ENCODE assay signal across 20 cellular contexts in genomic region chr12:49917788-49918173, GRCh38. TPM values are rescaled to one million over a fixed set of nuclear protein-coding genes. Genes with fewer than 3 reads are reported as not detected.
A peak's percentile ranks its signal among the peaks of the same experiment; 100 is the strongest.
DNase-seq lines count a peak whose midpoint lies in the region; ATAC-seq and TF ChIP-seq lines count a peak whose summit lies in the region.
"Had no signal": no experiment of that assay in that cellular context is flagged by ENCODE, and none has a peak within 500 bp of the region (broad histone marks: within the 10 kb centered on the region; RNA-seq: fewer than 3 reads in every experiment).

No MANE protein-coding gene starts in this region.

- no peaks in the 10 kb centered on the region for H3K9me3 Mint-ChIP-seq in MCF 10A (ENCODE audit: unreplicated experiment)
- no peaks in the 10 kb centered on the region for H3K9me3 Mint-ChIP-seq in endothelial cell (ENCODE audit: unreplicated experiment)
- H3K9me3 Mint-ChIP-seq: CD4-positive, alpha-beta memory T cell had no signal

- no peaks in the 10 kb centered on the region for H3K9me3 ChIP-seq in mammary epithelial cell (replicated peaks; ENCODE audit: insufficient read depth, low read length)
- H3K9me3 ChIP-seq: BLaER1 had no signal

- no peak overlapping the region for H3K4me3 Mint-ChIP-seq in MCF 10A (ENCODE audit: unreplicated experiment)
- H3K4me3 Mint-ChIP-seq in endothelial cell (ENCODE audit: unreplicated experiment): no peak overlapping the region
- H3K4me3 Mint-ChIP-seq: CD4-positive, alpha-beta memory T cell had no signal

- H4K20me1 ChIP-seq in mammary epithelial cell (ENCODE audit: insufficient read depth, low read length): no peaks in the 10 kb centered on the region
- H4K20me1 ChIP-seq: BLaER1 had no signal

- CTCF ChIA-PET in mammary epithelial cell (lab: Charles Lee; ENCODE audit: low non-redundant PET) (no interaction called here), MCF 10A (lab: Yijun Ruan, JAX) (no interaction called here)

- intact Hi-C loops in mammary epithelial cell (cut with micrococcal nuclease) (no loop called here), MCF 10A (cut with micrococcal nuclease) (no loop called here)

- no peak overlapping the region for H3K27ac Mint-ChIP-seq in MCF 10A (ENCODE audit: low read depth, unreplicated experiment)
- H3K27ac Mint-ChIP-seq in endothelial cell (ENCODE audit: unreplicated experiment): no peak overlapping the region
- H3K27ac Mint-ChIP-seq: CD4-positive, alpha-beta memory T cell had no signal

- no peak overlapping the region for H3K4me3 ChIP-seq in mammary epithelial cell (replicated peaks in 1 of 3; ENCODE audit: insufficient read depth in 1 of 3, low read depth in 2 of 3, low read length in 3 of 3)
- H3K4me3 ChIP-seq: BLaER1, GM12878 had no signal

- in situ Hi-C loops in mammary epithelial cell (cut with MboI; ENCODE audit: low sequenced_read_pairs in 2 of 2): no loop called here

- BruUV-seq in mammary epithelial cell (replicated peaks; lab: Mats Ljungman, UMichigan): no TSS peak
- BruUV-seq in MCF 10A (replicated peaks; lab: Mats Ljungman, UMichigan): no TSS peak

- dilution Hi-C loops in mammary epithelial cell (cut with HindIII; ENCODE audit: low sequenced_read_pairs): no loop called here

- no peak for TF ChIP-seq POLR2A in erythroblast (IDR thresholded peaks at IDR 0.05; ENCODE audit: low read length)

- H3K36me3 ChIP-seq in mammary epithelial cell (ENCODE audit: insufficient read depth, low read length): no peaks in the 10 kb centered on the region
- H3K36me3 ChIP-seq: BLaER1 had no signal

- no peaks in the 10 kb centered on the region for H3K79me2 ChIP-seq in mammary epithelial cell (ENCODE audit: insufficient read depth, low read length)

- TF ChIP-seq CTCF in mammary epithelial cell (conservative IDR thresholded peaks at IDR 0.05 in 1 of 2, IDR thresholded peaks at IDR 0.05 in 1 of 2; ENCODE audit: extremely low read depth in 1 of 2, insufficient read depth in 1 of 2, low read depth in 1 of 2, low read length in 2 of 2) (no peak), MCF 10A (IDR thresholded peaks at IDR 0.05; ENCODE audit: unreplicated experiment) (no peak), endothelial cell (IDR thresholded peaks at IDR 0.05; ENCODE audit: unreplicated experiment) (no peak)

- no peak for DNase-seq in mammary epithelial cell
- no peak for DNase-seq in MCF 10A (ENCODE audit: unreplicated experiment)
- peak; percentile 48 for DNase-seq in ecto neural progenitor cell (ENCODE audit: low spot score)
- peak; percentile 31 for DNase-seq in left kidney (ENCODE audit: low read depth, low spot score)
- no peak for DNase-seq in erythroblast (lab: John Stamatoyannopoulos, UW)
- DNase-seq in endothelial cell (ENCODE audit: low spot score): no peak
- DNase-seq: CD4-positive, alpha-beta memory T cell; DMS153; EL; HCEC 1CT; KBM-7; NCI-H1105 treated with DMSO at 0.1 percent for 48 hours; NCI-H2107; PC-3; RPMI8226; SHP77 treated with DMSO at 0.1 percent for 48 hours had no signal

- POLR2A ChIA-PET in MCF 10A (lab: Yijun Ruan, JAX): interaction anchor here (0.9 kb wide), 1 partner anchor 22 kb away, joined by 3 read pairs; no protein-coding TSS in a partner anchor

- H2AFZ ChIP-seq in mammary epithelial cell (ENCODE audit: low read depth, low read length): peak overlapping the region; percentile 2

- no peaks in the 10 kb centered on the region for H3K27me3 ChIP-seq in mammary epithelial cell (ENCODE audit: insufficient read depth, low read length)
- H3K27me3 ChIP-seq: BLaER1 had no signal

- H3K4me1 Mint-ChIP-seq in MCF 10A (ENCODE audit: insufficient read depth, unreplicated experiment): peaks cover 7% of the 10 kb centered on the region
- no peaks in the 10 kb centered on the region for H3K4me1 Mint-ChIP-seq in endothelial cell (ENCODE audit: unreplicated experiment)

- no peak overlapping the region for H3K4me2 ChIP-seq in mammary epithelial cell (ENCODE audit: insufficient read depth, low read depth, low read length)
- H3K4me2 ChIP-seq: BLaER1 had no signal

- no peak overlapping the region for H3K9ac ChIP-seq in mammary epithelial cell (ENCODE audit: insufficient read depth, low read length)
- H3K9ac ChIP-seq: BLaER1 had no signal

- H3K4me1 ChIP-seq in mammary epithelial cell (ENCODE audit: insufficient read depth, low read length): no peaks in the 10 kb centered on the region
- H3K4me1 ChIP-seq: BLaER1 had no signal

- H3K36me3 Mint-ChIP-seq in MCF 10A (ENCODE audit: insufficient read depth, unreplicated experiment): peaks cover 5% of the 10 kb centered on the region
- no peaks in the 10 kb centered on the region for H3K36me3 Mint-ChIP-seq in endothelial cell (ENCODE audit: low read depth, unreplicated experiment)
- H3K36me3 Mint-ChIP-seq: CD4-positive, alpha-beta memory T cell had no signal

- no peak for ATAC-seq in GM18870 (IDR thresholded peaks at IDR 0.05; ENCODE audit: unreplicated experiment)
- ATAC-seq: GM12878, PC-3 had no signal

- H3K27ac ChIP-seq in mammary epithelial cell (ENCODE audit: insufficient read depth, low read depth, low read length): no peak overlapping the region
- H3K27ac ChIP-seq: BLaER1 had no signal

- H3K27me3 Mint-ChIP-seq in MCF 10A (ENCODE audit: insufficient read depth, unreplicated experiment) (no peaks in the 10 kb centered on the region), endothelial cell (ENCODE audit: unreplicated experiment) (no peaks in the 10 kb centered on the region)

- 73% methylated on average over 4 of the region's 5 CpGs for WGBS in mammary epithelial cell (ENCODE audit: low coverage, missing lambda C conversion rate)

RNA-seq across cellular contexts. Expression of gene FAIM2, which starts 14.1 kb away (rescaled TPM):
- total RNA-seq in mammary epithelial cell: not detected
- polyA plus RNA-seq in mammary epithelial cell: not detected
- polyA minus RNA-seq in mammary epithelial cell: not detected
- not detected in 2 replicates for total RNA-seq in MCF 10A (2022)
- not detected for total RNA-seq in endothelial cell (ENCODE audit: unreplicated experiment)
- total RNA-seq: A673, GM12878 had no signal
- polyA plus RNA-seq: GM12878 had no signal

RNA-seq across cellular contexts. Expression of gene AQP2, which starts 32.8 kb away (rescaled TPM):
- total RNA-seq in mammary epithelial cell (not detected), MCF 10A (2022) (not detected in 2 replicates), endothelial cell (ENCODE audit: unreplicated experiment) (0.05 TPM)
- not detected for polyA plus RNA-seq in mammary epithelial cell
- polyA minus RNA-seq in mammary epithelial cell: not detected
- total RNA-seq: A673; CD4-positive, alpha-beta memory T cell; GM12878; PC-3 had no signal
- polyA plus RNA-seq: CD4-positive, alpha-beta memory T cell; GM12878 had no signal

RNA-seq across cellular contexts. Expression of gene AQP5, which starts 43.9 kb away (rescaled TPM):
- under 1 TPM in 1 of 2 donors, not detected in 1; 0.50 TPM for total RNA-seq in mammary epithelial cell
- polyA plus RNA-seq in mammary epithelial cell: not detected
- not detected for polyA minus RNA-seq in mammary epithelial cell
- total RNA-seq in MCF 10A (2022): not detected in 2 replicates
- 0.26 TPM for total RNA-seq in endothelial cell (ENCODE audit: unreplicated experiment)
- total RNA-seq: A673; CD4-positive, alpha-beta memory T cell; GM12878; PC-3 had no signal
- polyA plus RNA-seq: CD4-positive, alpha-beta memory T cell; GM12878 had no signal

RNA-seq across cellular contexts. Expression of gene AQP6, which starts 55.0 kb away (rescaled TPM):
- total RNA-seq in mammary epithelial cell: under 1 TPM in 1 of 2 donors, not detected in 1; 0.14 TPM
- polyA plus RNA-seq in mammary epithelial cell: 0.09 TPM
- not detected for polyA minus RNA-seq in mammary epithelial cell
- total RNA-seq in MCF 10A (2022): not detected in 2 replicates
- not detected for total RNA-seq in endothelial cell (ENCODE audit: unreplicated experiment)
- total RNA-seq: A673; CD4-positive, alpha-beta memory T cell; GM12878; PC-3 had no signal
- polyA plus RNA-seq: CD4-positive, alpha-beta memory T cell; GM12878 had no signal

Comparison
In these comparisons a context has a peak if more than half of its experiments do, and no peak if none do; other contexts are left out.
1. DNase-seq: peak in ecto neural progenitor cell (single experiment) and left kidney (single experiment); none in mammary epithelial cell (single experiment), MCF 10A (single experiment), erythroblast (0 of 2) and endothelial cell (single experiment).